12 cellular contexts compared by ENCODE assay signal in the genomic region with DNA sequence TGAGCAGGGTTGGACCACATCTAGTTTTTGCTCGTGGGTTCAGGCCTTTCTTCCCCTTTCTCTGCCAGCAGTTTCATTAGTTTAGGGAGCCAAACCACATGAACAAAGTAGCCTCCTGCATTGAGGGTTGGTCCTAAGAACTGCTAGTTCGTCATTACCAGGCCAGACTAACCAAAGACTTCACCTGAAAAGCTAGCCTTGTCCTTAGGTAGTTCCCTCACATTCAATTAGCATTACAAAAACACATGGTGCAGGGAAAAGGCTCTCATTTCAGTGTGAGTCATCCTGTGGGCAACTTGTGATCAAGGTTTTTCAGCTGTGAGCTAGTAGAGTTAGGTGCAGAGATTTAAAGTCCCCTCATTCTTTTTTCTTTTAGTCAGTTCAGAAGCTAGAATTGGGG.
DNase-seq lines count a peak whose midpoint lies in the region; ATAC-seq, FAIRE-seq and TF ChIP-seq lines count a peak whose summit lies in the region.
"Had no signal": no experiment of that assay in that cellular context is flagged by ENCODE, and none has a peak within 500 bp of the region (broad histone marks: within the 10 kb centered on the region; RNA-seq: fewer than 3 reads in every experiment).

No MANE protein-coding gene starts in this region.

- no peaks in the 10 kb centered on the region for H3K36me3 Mint-ChIP-seq in naive thymus-derived CD8-positive, alpha-beta T cell

- TF ChIP-seq CTCF in epithelial cell of esophagus (IDR thresholded peaks at IDR 0.05; ENCODE audit: insufficient read depth, low read depth, low read length, missing control alignments) = no peak

- H3K27ac Mint-ChIP-seq in naive thymus-derived CD8-positive, alpha-beta T cell = no peak overlapping the region

- peak; percentile 44 for FAIRE-seq in RCC 7860 (lab: Jason Lieb, UNC)

- H3K27me3 Mint-ChIP-seq in naive thymus-derived CD8-positive, alpha-beta T cell = peaks cover 0 to 17% (median 0%) of the 10 kb centered on the region in 5 donors

- no peaks in the 10 kb centered on the region for H3K9me3 Mint-ChIP-seq in naive thymus-derived CD8-positive, alpha-beta T cell

- peak; percentile 4 for DNase-seq in DMS53 (lab: John Stamatoyannopoulos, UW)
- DNase-seq in DMS53 treated with DMSO at 0.1 percent for 48 hours (lab: John Stamatoyannopoulos, UW; ENCODE audit: unreplicated experiment) = no peak
- DNase-seq in RCC 7860 (ENCODE audit: low spot score) = peak; percentile 12
- peak; percentile 79 for DNase-seq in epithelial cell of esophagus (ENCODE audit: low read depth)
- peak; percentile 96 for DNase-seq in renal cortical epithelial cell (ENCODE audit: low read depth)
- no peak for DNase-seq in GM19238 (ENCODE audit: insufficient read length, low spot score)
- DNase-seq in NCI-H146 (lab: John Stamatoyannopoulos, UW) = no peak
- no peak for DNase-seq in naive thymus-derived CD8-positive, alpha-beta T cell
- DNase-seq: head of caudate nucleus, MG63, NCI-H526 treated with DMSO at 0.1 percent for 48 hours had no signal

- H3K4me3 Mint-ChIP-seq in naive thymus-derived CD8-positive, alpha-beta T cell = no peak overlapping the region

- no peak overlapping the region for H3K4me3 ChIP-seq in epithelial cell of esophagus (ENCODE audit: low read length)
- H3K4me3 ChIP-seq: MG63, SJSA1 had no signal

- ATAC-seq in naive thymus-derived CD8-positive, alpha-beta T cell = no peak

- no peaks in the 10 kb centered on the region for H3K4me1 Mint-ChIP-seq in naive thymus-derived CD8-positive, alpha-beta T cell

- POLR2A ChIA-PET in naive thymus-derived CD8-positive, alpha-beta T cell (lab: Charles Lee) = no interaction called here

Comparison
In these comparisons a context has a peak if more than half of its experiments do, and no peak if none do; other contexts are left out.
1. DNase-seq: peak in DMS53 (single experiment), RCC 7860 (single experiment), epithelial cell of esophagus (single experiment) and renal cortical epithelial cell (single experiment); none in DMS53 treated with DMSO at 0.1 percent for 48 hours (single experiment), GM19238 (single experiment), NCI-H146 (single experiment) and naive thymus-derived CD8-positive, alpha-beta T cell (0 of 10).